Comparison of ENCODE assay signal across 1 cellular context in genomic region chr19:46784262-46785053, GRCh38.
TF ChIP-seq lines count a peak whose summit lies in the region.

No MANE protein-coding gene starts in this region.

TF ChIP-seq in HEK293, 187 proteins besides CTCF, POLR2A, EP300 and RAD21 (continued from another document and continues in another):
- no peak for TF ChIP-seq ZNF548 (tag by site-specific recombination; IDR thresholded peaks at IDR 0.05)
- no peak for TF ChIP-seq ZNF10 (tag by site-specific recombination; IDR thresholded peaks at IDR 0.05)
- TF ChIP-seq ZNF24 (tag by site-specific recombination; IDR thresholded peaks at IDR 0.05) = peak; percentile 46; the same call in 1 of the 2 replicates
- peak; percentile 89 for TF ChIP-seq ZNF335 (tag by site-specific recombination; conservative IDR thresholded peaks at IDR 0.05)
- TF ChIP-seq KLF16 (tag by site-specific recombination; IDR thresholded peaks at IDR 0.05) = peak; percentile 86
- TF ChIP-seq ZNF157 (tag by site-specific recombination; IDR thresholded peaks at IDR 0.05) = no peak
- TF ChIP-seq ZNF354C (tag by site-specific recombination; IDR thresholded peaks at IDR 0.05; ENCODE audit: borderline replicate concordance, low read depth) = no peak
- peak; percentile 73 for TF ChIP-seq ZNF843 (tag by site-specific recombination; IDR thresholded peaks at IDR 0.05)
- TF ChIP-seq, protein P1, sequence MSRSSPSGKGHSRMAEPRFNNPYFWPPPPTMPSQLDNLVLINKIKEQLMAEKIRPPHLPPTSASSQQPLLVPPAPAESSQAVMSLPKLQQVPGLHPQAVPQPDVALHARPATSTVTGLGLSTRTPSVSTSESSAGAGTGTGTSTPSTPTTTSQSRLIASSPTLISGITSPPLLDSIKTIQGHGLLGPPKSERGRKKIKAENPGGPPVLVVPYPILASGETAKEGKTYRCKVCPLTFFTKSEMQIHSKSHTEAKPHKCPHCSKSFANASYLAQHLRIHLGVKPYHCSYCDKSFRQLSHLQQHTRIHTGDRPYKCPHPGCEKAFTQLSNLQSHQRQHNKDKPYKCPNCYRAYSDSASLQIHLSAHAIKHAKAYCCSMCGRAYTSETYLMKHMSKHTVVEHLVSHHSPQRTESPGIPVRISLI (tag by site-specific recombination; IDR thresholded peaks at IDR 0.05) = no peak
- TF ChIP-seq YY2 (tag by site-specific recombination; IDR thresholded peaks at IDR 0.05) = no peak
- TF ChIP-seq ZNF394 (tag by site-specific recombination; IDR thresholded peaks at IDR 0.05; ENCODE audit: borderline replicate concordance) = no peak
- TF ChIP-seq ZNF266 (tag by site-specific recombination; IDR thresholded peaks at IDR 0.05; ENCODE audit: low read depth) = no peak
- no peak for TF ChIP-seq ZNF791 (tag by site-specific recombination; IDR thresholded peaks at IDR 0.05)
- peak; percentile 98 for TF ChIP-seq ZNF768 (tag by site-specific recombination; IDR thresholded peaks at IDR 0.05)
- peak; percentile 80 for TF ChIP-seq KLF1 (tag by site-specific recombination; IDR thresholded peaks at IDR 0.05)
- TF ChIP-seq, protein P2, sequence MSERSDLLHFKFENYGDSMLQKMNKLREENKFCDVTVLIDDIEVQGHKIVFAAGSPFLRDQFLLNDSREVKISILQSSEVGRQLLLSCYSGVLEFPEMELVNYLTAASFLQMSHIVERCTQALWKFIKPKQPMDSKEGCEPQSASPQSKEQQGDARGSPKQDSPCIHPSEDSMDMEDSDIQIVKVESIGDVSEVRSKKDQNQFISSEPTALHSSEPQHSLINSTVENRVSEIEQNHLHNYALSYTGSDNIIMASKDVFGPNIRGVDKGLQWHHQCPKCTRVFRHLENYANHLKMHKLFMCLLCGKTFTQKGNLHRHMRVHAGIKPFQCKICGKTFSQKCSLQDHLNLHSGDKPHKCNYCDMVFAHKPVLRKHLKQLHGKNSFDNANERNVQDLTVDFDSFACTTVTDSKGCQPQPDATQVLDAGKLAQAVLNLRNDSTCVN (tag by site-specific recombination; optimal IDR thresholded peaks at IDR 0.05) = no peak
- no peak for TF ChIP-seq GLI2 (tag by site-specific recombination; IDR thresholded peaks at IDR 0.05; ENCODE audit: borderline replicate concordance, low read depth)
- no peak for TF ChIP-seq ZNF114 (tag by site-specific recombination; IDR thresholded peaks at IDR 0.05)
- peak; percentile 54 for TF ChIP-seq ZIC2 (tag by site-specific recombination; IDR thresholded peaks at IDR 0.05)
- no peak for TF ChIP-seq HOXA7 (CRISPR knock-in tag; IDR thresholded peaks at IDR 0.05; ENCODE audit: borderline replicate concordance)
- no peak for TF ChIP-seq ZNF221 (tag by site-specific recombination; IDR thresholded peaks at IDR 0.05; ENCODE audit: borderline replicate concordance)
- peak; percentile 79; the same call in 1 of the 2 replicates for TF ChIP-seq KLF8 (tag by site-specific recombination; IDR thresholded peaks at IDR 0.05)
- TF ChIP-seq KLF7 (tag by site-specific recombination; IDR thresholded peaks at IDR 0.05; ENCODE audit: borderline replicate concordance) = peak; percentile 88; the same call in 1 of the 2 replicates
- TF ChIP-seq, protein P3, sequence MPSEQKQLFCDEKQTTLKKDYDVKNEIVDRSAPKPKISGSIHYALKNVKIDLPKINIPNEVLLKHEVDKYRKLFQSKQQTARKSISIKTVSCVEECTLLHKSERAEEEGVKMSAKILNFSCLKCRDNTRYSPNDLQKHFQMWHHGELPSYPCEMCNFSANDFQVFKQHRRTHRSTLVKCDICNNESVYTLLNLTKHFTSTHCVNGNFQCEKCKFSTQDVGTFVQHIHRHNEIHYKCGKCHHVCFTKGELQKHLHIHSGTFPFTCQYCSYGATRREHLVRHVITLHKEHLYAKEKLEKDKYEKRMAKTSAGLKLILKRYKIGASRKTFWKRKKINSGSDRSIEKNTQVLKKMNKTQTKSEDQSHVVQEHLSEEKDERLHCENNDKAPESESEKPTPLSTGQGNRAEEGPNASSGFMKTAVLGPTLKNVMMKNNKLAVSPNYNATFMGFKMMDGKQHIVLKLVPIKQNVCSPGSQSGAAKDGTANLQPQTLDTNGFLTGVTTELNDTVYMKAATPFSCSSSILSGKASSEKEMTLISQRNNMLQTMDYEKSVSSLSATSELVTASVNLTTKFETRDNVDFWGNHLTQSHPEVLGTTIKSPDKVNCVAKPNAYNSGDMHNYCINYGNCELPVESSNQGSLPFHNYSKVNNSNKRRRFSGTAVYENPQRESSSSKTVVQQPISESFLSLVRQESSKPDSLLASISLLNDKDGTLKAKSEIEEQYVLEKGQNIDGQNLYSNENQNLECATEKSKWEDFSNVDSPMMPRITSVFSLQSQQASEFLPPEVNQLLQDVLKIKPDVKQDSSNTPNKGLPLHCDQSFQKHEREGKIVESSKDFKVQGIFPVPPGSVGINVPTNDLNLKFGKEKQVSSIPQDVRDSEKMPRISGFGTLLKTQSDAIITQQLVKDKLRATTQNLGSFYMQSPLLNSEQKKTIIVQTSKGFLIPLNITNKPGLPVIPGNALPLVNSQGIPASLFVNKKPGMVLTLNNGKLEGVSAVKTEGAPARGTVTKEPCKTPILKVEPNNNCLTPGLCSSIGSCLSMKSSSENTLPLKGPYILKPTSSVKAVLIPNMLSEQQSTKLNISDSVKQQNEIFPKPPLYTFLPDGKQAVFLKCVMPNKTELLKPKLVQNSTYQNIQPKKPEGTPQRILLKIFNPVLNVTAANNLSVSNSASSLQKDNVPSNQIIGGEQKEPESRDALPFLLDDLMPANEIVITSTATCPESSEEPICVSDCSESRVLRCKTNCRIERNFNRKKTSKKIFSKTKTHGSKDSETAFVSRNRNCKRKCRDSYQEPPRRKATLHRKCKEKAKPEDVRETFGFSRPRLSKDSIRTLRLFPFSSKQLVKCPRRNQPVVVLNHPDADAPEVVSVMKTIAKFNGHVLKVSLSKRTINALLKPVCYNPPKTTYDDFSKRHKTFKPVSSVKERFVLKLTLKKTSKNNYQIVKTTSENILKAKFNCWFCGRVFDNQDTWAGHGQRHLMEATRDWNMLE (tag by site-specific recombination; conservative IDR thresholded peaks at IDR 0.05; ENCODE audit: low read depth) = no peak; the same call in 1 of the 2 replicates
- TF ChIP-seq PRDM4 (tag by site-specific recombination; IDR thresholded peaks at IDR 0.05) = peak; percentile 60; the same call in 1 of the 2 replicates
- no peak for TF ChIP-seq ZNF48 (tag by site-specific recombination; IDR thresholded peaks at IDR 0.05)
- TF ChIP-seq ZNF239 (tag by site-specific recombination; IDR thresholded peaks at IDR 0.05) = no peak
- peak; percentile 52; the same call in 1 of the 2 replicates for TF ChIP-seq ZNF785 (tag by site-specific recombination; IDR thresholded peaks at IDR 0.05)
- TF ChIP-seq ZNF146 (tag by site-specific recombination; IDR thresholded peaks at IDR 0.05) = no peak
- TF ChIP-seq SP3 (tag by site-specific recombination; IDR thresholded peaks at IDR 0.05) = peak; percentile 89
- peak; percentile 96 for TF ChIP-seq PATZ1 (tag by site-specific recombination; IDR thresholded peaks at IDR 0.05)
- TF ChIP-seq HIC1 (tag by site-specific recombination; IDR thresholded peaks at IDR 0.05) = peak; percentile 60; the same call in 1 of the 2 replicates
- TF ChIP-seq ZSCAN30 (tag by site-specific recombination; IDR thresholded peaks at IDR 0.05) = peak; percentile 70; the same call in 1 of the 2 replicates
- no peak for TF ChIP-seq ZNF175 (tag by site-specific recombination; IDR thresholded peaks at IDR 0.05)
- TF ChIP-seq ZNF18 (tag by site-specific recombination; IDR thresholded peaks at IDR 0.05) = 0 out of 2 replicates have a peak, but pooled peaks have one; percentile 14
- peak; percentile 47; the same call in 1 of the 2 replicates for TF ChIP-seq ZNF600 (tag by site-specific recombination; IDR thresholded peaks at IDR 0.05)
- TF ChIP-seq OVOL3 (tag by site-specific recombination; IDR thresholded peaks at IDR 0.05) = peak; percentile 26; the same call in 1 of the 2 replicates
- no peak for TF ChIP-seq ZNF433 (tag by site-specific recombination; IDR thresholded peaks at IDR 0.05; ENCODE audit: low read depth)
- TF ChIP-seq, protein P4, sequence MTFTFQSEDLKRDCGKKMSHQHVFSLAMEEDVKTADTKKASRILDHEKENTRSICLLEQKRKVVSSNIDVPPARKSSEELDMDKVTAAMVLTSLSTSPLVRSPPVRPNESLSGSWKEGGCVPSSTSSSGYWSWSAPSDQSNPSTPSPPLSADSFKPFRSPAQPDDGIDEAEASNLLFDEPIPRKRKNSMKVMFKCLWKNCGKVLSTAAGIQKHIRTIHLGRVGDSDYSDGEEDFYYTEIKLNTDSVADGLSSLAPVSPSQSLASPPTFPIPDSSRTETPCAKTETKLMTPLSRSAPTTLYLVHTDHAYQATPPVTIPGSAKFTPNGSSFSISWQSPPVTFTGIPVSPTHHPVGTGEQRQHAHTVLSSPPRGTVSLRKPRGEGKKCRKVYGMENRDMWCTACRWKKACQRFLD (tag by site-specific recombination; IDR thresholded peaks at IDR 0.05) = no peak
- peak; percentile 45 for TF ChIP-seq FEZF1 (tag by site-specific recombination; IDR thresholded peaks at IDR 0.05)
- no peak for TF ChIP-seq MYNN (tag by site-specific recombination; IDR thresholded peaks at IDR 0.05; ENCODE audit: borderline replicate concordance)
- no peak for TF ChIP-seq INSM2 (tag by site-specific recombination; IDR thresholded peaks at IDR 0.05)
- TF ChIP-seq ZNF174 (tag by site-specific recombination; IDR thresholded peaks at IDR 0.05) = no peak
- TF ChIP-seq YY1 (tag by site-specific recombination; IDR thresholded peaks at IDR 0.05) = no peak
- peak; percentile 86 for TF ChIP-seq GLIS2 (tag by site-specific recombination; IDR thresholded peaks at IDR 0.05)
